ENCODE assay signal across 17 cellular contexts in the genomic region with DNA sequence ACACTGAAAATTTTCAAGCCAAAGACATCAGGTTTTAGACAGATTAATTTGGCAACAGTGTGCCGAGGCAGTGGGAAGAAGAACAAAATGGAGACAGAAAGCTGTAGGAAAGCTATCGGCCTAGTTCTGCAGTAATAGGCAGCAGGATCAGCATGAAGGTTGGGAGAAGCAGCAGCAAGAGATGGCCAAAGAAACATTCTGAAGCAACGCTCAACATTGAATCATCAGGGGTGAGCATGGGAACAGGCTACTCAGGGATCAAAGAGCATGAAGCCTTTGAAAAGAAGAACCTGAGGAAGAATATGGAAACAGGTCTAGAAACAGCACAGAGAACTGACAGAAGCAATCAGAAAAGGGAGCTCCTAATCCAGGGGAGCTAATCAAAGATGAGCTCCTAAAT. TPM values are rescaled to one million over a fixed set of nuclear protein-coding genes. Genes with fewer than 3 reads are reported as not detected.
DNase-seq lines count a peak whose midpoint lies in the region; ATAC-seq, FAIRE-seq and TF ChIP-seq lines count a peak whose summit lies in the region.
"Had no signal": no experiment of that assay in that cellular context is flagged by ENCODE, and none has a peak within 500 bp of the region (broad histone marks: within the 10 kb centered on the region; RNA-seq: fewer than 3 reads in every experiment).

No MANE protein-coding gene starts in this region.

- no peaks in the 10 kb centered on the region for H3K9me3 ChIP-seq in HepG2 (ENCODE audit: low read length)
- H3K9me3 ChIP-seq in esophagus muscularis mucosa, result no peaks in the 10 kb centered on the region
- H3K9me3 ChIP-seq: spleen, upper lobe of right lung had no signal

- TF ChIP-seq EP300 in HepG2 (IDR thresholded peaks at IDR 0.05; ENCODE audit: low read depth in 2 of 2, low read length in 2 of 2) (no peak), HepG2 (CRISPR knock-in tag; IDR thresholded peaks at IDR 0.05; ENCODE audit: borderline replicate concordance) (no peak), esophagus muscularis mucosa (IDR thresholded peaks at IDR 0.05) (no peak)

- BruUV-seq in HepG2 (replicated peaks; lab: Mats Ljungman, UMichigan), result no TSS peak

- H3K9ac ChIP-seq in HepG2 (ENCODE audit: insufficient read depth, low read depth, low read length), result no peak overlapping the region

- H3K79me2 ChIP-seq in ACC112 (ENCODE audit: control insufficient read depth, insufficient read depth, low read length, unreplicated experiment) (peaks cover 10% of the 10 kb centered on the region), HepG2 (ENCODE audit: insufficient read depth, low read length) (no peaks in the 10 kb centered on the region)

- peak overlapping the region; percentile 82 for H3K27ac ChIP-seq in ACC112 (ENCODE audit: low read depth, low read length)
- H3K27ac ChIP-seq in cingulate gyrus (ENCODE audit: low read depth, low read length), result peak overlapping the region; percentile 10
- no peak overlapping the region for H3K27ac ChIP-seq in HepG2 (ENCODE audit: extremely low read length, insufficient read depth, low read length)
- peak overlapping the region in 1 of 4 donors; percentile 6 for H3K27ac ChIP-seq in esophagus muscularis mucosa (replicated peaks in 1 of 4)
- H3K27ac ChIP-seq: spleen, upper lobe of right lung had no signal

- H3K4me1 ChIP-seq in ACC112 (ENCODE audit: control insufficient read depth, insufficient read depth, low read length, unreplicated experiment), result peaks cover 55% of the 10 kb centered on the region
- H3K4me1 ChIP-seq in HepG2 (ENCODE audit: insufficient read depth, low read length), result peaks cover 41% of the 10 kb centered on the region
- peaks cover 27 to 46% (median 40%) of the 10 kb centered on the region in 4 donors for H3K4me1 ChIP-seq in esophagus muscularis mucosa

- TF ChIP-seq POLR2A in HepG2 (IDR thresholded peaks at IDR 0.05; ENCODE audit: insufficient read depth in 1 of 2, low read depth in 2 of 2, low read length in 2 of 2) (no peak), esophagus muscularis mucosa (IDR thresholded peaks at IDR 0.05; ENCODE audit: low read depth) (no peak)

- FAIRE-seq in HepG2 (lab: Jason Lieb, UNC), result no peak
- FAIRE-seq: endothelial cell of umbilical vein had no signal

- peak; percentile 58 for DNase-seq in HT1080 (ENCODE audit: low read depth)
- no peak for DNase-seq in HepG2 (ENCODE audit: low spot score)
- DNase-seq in SK-N-DZ (ENCODE audit: low spot score), result no peak
- DNase-seq in esophagus muscularis mucosa (ENCODE audit: extremely low spot score), result no peak
- no peak for DNase-seq in SHP77 (lab: John Stamatoyannopoulos, UW)
- DNase-seq in activated CD4-positive, alpha-beta T cell treated with anti-CD3 and anti-CD28 coated beads for 1 hour, result no peak
- DNase-seq: activated CD4-positive, alpha-beta T cell treated with anti-CD3 and anti-CD28 coated beads, Interleukin-2, amount 50 U/mL, for 1 hour; activated T-cell treated with anti-CD3 and anti-CD28 coated beads, Interleukin-2, amount 50 U/mL, for 24 hours; hippocampal formation; Karpas-422; spleen; T1000; upper lobe of right lung had no signal

- H3K36me3 ChIP-seq in ACC112 (ENCODE audit: insufficient read depth, low read length) (peaks cover 42% of the 10 kb centered on the region), HepG2 (replicated peaks in 1 of 2; ENCODE audit: control insufficient read depth in 1 of 2, insufficient read depth in 2 of 2, low read length in 2 of 2) (peaks cover 9 to 14% of the 10 kb centered on the region in 2 experiments; a peak in 4 of 5 replicates), esophagus muscularis mucosa (peaks cover 0 to 36% (median 24%) of the 10 kb centered on the region in 4 donors)

- H3K4me2 ChIP-seq in HepG2 (ENCODE audit: low read depth, low read length), result no peak overlapping the region

- no peak for ATAC-seq in HepG2
- ATAC-seq: stimulated activated memory B cell treated with anti-CD40 and anti-IgM and Interleukin-4, amounts not matched to agents 10 μg/mL and 1 μg/mL and 100 μg/mL, for 72 hours; upper lobe of right lung had no signal

- H4K20me1 ChIP-seq in HepG2 (ENCODE audit: insufficient read depth, low read length), result no peaks in the 10 kb centered on the region

- 84% methylated on average over 3 of the region's 3 CpGs for WGBS in HepG2 (ENCODE audit: low lambda C conversion rate)
- 89% methylated on average over 3 of the region's 3 CpGs for WGBS in esophagus muscularis mucosa

- CTCF ChIA-PET in HepG2 (lab: Yijun Ruan, JAX; ENCODE audit: low intra/inter-chr PET ratio, low total read pairs), result no interaction called here

- no peak for TF ChIP-seq RAD21 in HepG2 (CRISPR knock-in tag; IDR thresholded peaks at IDR 0.05)

- in situ Hi-C loops in HepG2 (cut with HindIII; ENCODE audit: extremely low pct_ligation_motif_present, low pct_unique_long_range_greater_than_20kb), result no loop called here

- POLR2A ChIA-PET in HepG2 (lab: Yijun Ruan, JAX), result interaction anchor here (1.0 to 1.4 kb wide), 2 partner anchors 35 to 41 kb away, joined by 3 to 4 read pairs; no protein-coding TSS in a partner anchor

- no peak overlapping the region for H2AFZ ChIP-seq in ACC112 (ENCODE audit: low read length, unreplicated experiment)
- H2AFZ ChIP-seq in HepG2 (ENCODE audit: low read length), result no peak overlapping the region

- intact Hi-C loops in HepG2 (cut with micrococcal nuclease; ENCODE audit: unreplicated experiment), result no loop called here
- intact Hi-C loops in esophagus muscularis mucosa (cut with DNase I), result no loop called here

- H3K4me3 ChIP-seq in ACC112 (ENCODE audit: low read depth, low read length), result no peak overlapping the region
- H3K4me3 ChIP-seq in HepG2 (replicated peaks in 1 of 3; ENCODE audit: insufficient read depth in 1 of 3, low read depth in 2 of 3, low read length in 3 of 3), result no peak overlapping the region
- no peak overlapping the region for H3K4me3 ChIP-seq in esophagus muscularis mucosa
- H3K4me3 ChIP-seq: spleen, upper lobe of right lung had no signal

- TF ChIP-seq CTCF in HepG2 (CRISPR knock-in tag; IDR thresholded peaks at IDR 0.05) (no peak), esophagus muscularis mucosa (IDR thresholded peaks at IDR 0.05) (no peak)

- no peaks in the 10 kb centered on the region for H3K27me3 ChIP-seq in ACC112 (ENCODE audit: insufficient read depth, low read length)
- no peaks in the 10 kb centered on the region for H3K27me3 ChIP-seq in HepG2 (ENCODE audit: control insufficient read depth in 1 of 2, insufficient read depth in 2 of 2, low read length in 2 of 2)
- no peaks in the 10 kb centered on the region for H3K27me3 ChIP-seq in esophagus muscularis mucosa
- H3K27me3 ChIP-seq: spleen, upper lobe of right lung had no signal

TF ChIP-seq in HepG2, 621 proteins besides CTCF, POLR2A, EP300 and RAD21:
- no peak for TF ChIP-seq CREB1 (IDR thresholded peaks at IDR 0.05)
- TF ChIP-seq CREB1 (CRISPR knock-in tag; IDR thresholded peaks at IDR 0.05), result 0 out of 2 replicates have a peak, but pooled peaks have one; percentile 10
- TF ChIP-seq, protein P1, sequence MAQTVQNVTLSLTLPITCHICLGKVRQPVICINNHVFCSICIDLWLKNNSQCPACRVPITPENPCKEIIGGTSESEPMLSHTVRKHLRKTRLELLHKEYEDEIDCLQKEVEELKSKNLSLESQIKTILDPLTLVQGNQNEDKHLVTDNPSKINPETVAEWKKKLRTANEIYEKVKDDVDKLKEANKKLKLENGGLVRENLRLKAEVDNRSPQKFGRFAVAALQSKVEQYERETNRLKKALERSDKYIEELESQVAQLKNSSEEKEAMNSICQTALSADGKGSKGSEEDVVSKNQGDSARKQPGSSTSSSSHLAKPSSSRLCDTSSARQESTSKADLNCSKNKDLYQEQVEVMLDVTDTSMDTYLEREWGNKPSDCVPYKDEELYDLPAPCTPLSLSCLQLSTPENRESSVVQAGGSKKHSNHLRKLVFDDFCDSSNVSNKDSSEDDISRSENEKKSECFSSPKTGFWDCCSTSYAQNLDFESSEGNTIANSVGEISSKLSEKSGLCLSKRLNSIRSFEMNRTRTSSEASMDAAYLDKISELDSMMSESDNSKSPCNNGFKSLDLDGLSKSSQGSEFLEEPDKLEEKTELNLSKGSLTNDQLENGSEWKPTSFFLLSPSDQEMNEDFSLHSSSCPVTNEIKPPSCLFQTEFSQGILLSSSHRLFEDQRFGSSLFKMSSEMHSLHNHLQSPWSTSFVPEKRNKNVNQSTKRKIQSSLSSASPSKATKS (CRISPR knock-in tag; IDR thresholded peaks at IDR 0.05), result no peak
- TF ChIP-seq NFE2L1 (CRISPR knock-in tag; IDR thresholded peaks at IDR 0.05; ENCODE audit: borderline replicate concordance), result no peak

RNA-seq across cellular contexts. Expression of a gene that starts 7.1 kb away (rescaled TPM):
- 98.5 and 114 TPM in 2 replicates for total RNA-seq in HT1080 (2014; rRNA removed; shearing (Covaris generic))
- 22.7 and 25.3 TPM in 2 replicates for polyA plus RNA-seq in HT1080 (2015; cell fraction: cytosol; rRNA removed)
- 432 and 470 TPM in 2 replicates for polyA plus RNA-seq in HT1080 (2015; cell fraction: nucleus; rRNA removed)
- total RNA-seq in HepG2 (2016; rRNA removed; fragmentation: Illumina TruSeq; extraction: Trizol), result 61.7 and 89.0 TPM in 2 replicates
- 6.5 and 7.8 TPM in 2 replicates for total RNA-seq in HepG2 (2016; cell fraction: cytosol; rRNA removed; fragmentation: Illumina TruSeq; extraction: Trizol; ENCODE audit: low read depth)
- total RNA-seq in HepG2 (2016; cell fraction: insoluble cytoplasmic fraction; rRNA removed; fragmentation: Illumina TruSeq; extraction: Trizol), result 56.6 and 87.8 TPM in 2 replicates
- 14.8 and 16.7 TPM in 2 replicates for total RNA-seq in HepG2 (2016; cell fraction: membrane; rRNA removed; fragmentation: Illumina TruSeq; extraction: Trizol)
- 273 and 289 TPM in 2 replicates for total RNA-seq in HepG2 (2016; cell fraction: nucleus; rRNA removed; fragmentation: Illumina TruSeq; extraction: Trizol)
- 64.4 and 77.2 TPM in 2 replicates for polyA plus RNA-seq in HepG2 (2011; rRNA removed)
- polyA plus RNA-seq in HepG2 (2011; cell fraction: cytosol; rRNA removed), result 23.8 and 26.1 TPM in 2 replicates
- polyA plus RNA-seq in HepG2 (2011; cell fraction: nucleus; rRNA removed), result 197 and 231 TPM in 2 replicates
- 75.4 and 77.7 TPM in 2 replicates for polyA plus RNA-seq in HepG2 (2012)
- 2.7 and 2.9 TPM in 2 replicates for polyA plus RNA-seq in HepG2 (2016; cell fraction: cytosol; fragmentation: Illumina TruSeq; extraction: Trizol; ENCODE audit: low read depth)
- polyA plus RNA-seq in HepG2 (2016; cell fraction: insoluble cytoplasmic fraction; fragmentation: Illumina TruSeq; extraction: Trizol; ENCODE audit: low read depth), result 38.0 and 39.9 TPM in 2 replicates
- polyA plus RNA-seq in HepG2 (2016; cell fraction: membrane; fragmentation: Illumina TruSeq; extraction: Trizol; ENCODE audit: low read depth), result 5.4 and 7.5 TPM in 2 replicates
- polyA plus RNA-seq in HepG2 (2016; cell fraction: nucleus; fragmentation: Illumina TruSeq; extraction: Trizol; ENCODE audit: insufficient read depth, low read depth), result 155 and 164 TPM in 2 replicates
- 62.4 and 124 TPM in 2 replicates for polyA minus RNA-seq in HepG2 (2011; rRNA and poly(A)+ RNA removed; ENCODE audit: low replicate concordance)
- polyA minus RNA-seq in HepG2 (2011; cell fraction: cytosol; rRNA and poly(A)+ RNA removed), result 53.9 and 66.4 TPM in 2 replicates
- 948 and 1,173 TPM in 2 replicates for polyA minus RNA-seq in HepG2 (2011; cell fraction: nucleus; rRNA and poly(A)+ RNA removed)
- 79.0 and 102 TPM in 2 replicates for polyA plus RNA-seq in SK-N-DZ (2014; cell fraction: cytosol; rRNA removed)
- polyA plus RNA-seq in SK-N-DZ (2014; cell fraction: nucleus; rRNA removed), result 233 and 307 TPM in 2 replicates
- total RNA-seq in esophagus muscularis mucosa, result 100 to 1,000 TPM; 410 to 588 (median 521) TPM
